In the genomic region with DNA sequence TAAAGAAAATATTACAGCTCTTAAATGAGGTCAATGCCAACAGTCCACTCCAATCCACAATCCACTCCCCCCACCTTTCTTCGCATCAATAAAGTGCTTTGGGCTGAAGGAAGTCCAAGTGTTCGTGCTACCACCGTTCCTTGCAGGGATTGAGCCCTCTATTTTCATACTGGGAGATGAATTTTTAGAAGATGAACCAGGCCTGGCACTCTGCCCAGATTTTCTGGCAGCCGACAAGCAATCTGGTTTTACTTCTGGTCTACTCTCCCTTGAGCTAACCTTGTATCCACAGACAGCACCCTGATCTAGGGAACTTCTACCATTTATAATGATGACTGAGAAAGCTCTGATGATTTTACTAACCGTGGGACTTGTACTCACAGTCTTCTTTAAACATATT, we compare ENCODE assay signal across 1 cellular context.
A peak's percentile ranks its signal among the peaks of the same experiment; 100 is the strongest.
TF ChIP-seq lines count a peak whose summit lies in the region.

No MANE protein-coding gene starts in this region.

TF ChIP-seq in SK-N-SH, 30 proteins besides CTCF, POLR2A, EP300 and RAD21 (continued from another document):
- TF ChIP-seq REST (IDR thresholded peaks at IDR 0.05; ENCODE audit: low read depth, low read length): no peak
- no peak for TF ChIP-seq NRF1 (IDR thresholded peaks at IDR 0.05; ENCODE audit: low read depth, low read length)
- no peak for TF ChIP-seq GATA2 (CRISPR knock-in tag; IDR thresholded peaks at IDR 0.05)
- TF ChIP-seq RCOR1 (IDR thresholded peaks at IDR 0.05; ENCODE audit: low read length): peak; percentile 24; the same call in 1 of the 2 replicates
- TF ChIP-seq TEAD4 (IDR thresholded peaks at IDR 0.05; ENCODE audit: borderline replicate concordance, insufficient read depth): no peak
- no peak for TF ChIP-seq EZH2phosphoT487 (IDR thresholded peaks at IDR 0.05; ENCODE audit: borderline replicate concordance, low read depth)
- no peak for TF ChIP-seq USF2 (IDR thresholded peaks at IDR 0.05; ENCODE audit: borderline replicate concordance, low read depth, low read length)
- TF ChIP-seq TCF12 (IDR thresholded peaks at IDR 0.05): peak; percentile 63
- TF ChIP-seq, protein P1, sequence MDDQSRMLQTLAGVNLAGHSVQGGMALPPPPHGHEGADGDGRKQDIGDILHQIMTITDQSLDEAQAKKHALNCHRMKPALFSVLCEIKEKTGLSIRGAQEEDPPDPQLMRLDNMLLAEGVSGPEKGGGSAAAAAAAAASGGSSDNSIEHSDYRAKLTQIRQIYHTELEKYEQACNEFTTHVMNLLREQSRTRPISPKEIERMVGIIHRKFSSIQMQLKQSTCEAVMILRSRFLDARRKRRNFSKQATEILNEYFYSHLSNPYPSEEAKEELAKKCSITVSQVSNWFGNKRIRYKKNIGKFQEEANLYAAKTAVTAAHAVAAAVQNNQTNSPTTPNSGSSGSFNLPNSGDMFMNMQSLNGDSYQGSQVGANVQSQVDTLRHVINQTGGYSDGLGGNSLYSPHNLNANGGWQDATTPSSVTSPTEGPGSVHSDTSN (IDR thresholded peaks at IDR 0.05): 0 out of 2 replicates have a peak, but pooled peaks have one; percentile 34
- no peak for TF ChIP-seq ELF1 (IDR thresholded peaks at IDR 0.05)
- TF ChIP-seq RXRA (IDR thresholded peaks at IDR 0.05; ENCODE audit: borderline replicate concordance, low read depth): no peak
- no peak for TF ChIP-seq ZBTB33 (IDR thresholded peaks at IDR 0.05; ENCODE audit: borderline replicate concordance, low read depth)
- no peak for TF ChIP-seq POLR2AphosphoS5 (IDR thresholded peaks at IDR 0.05; ENCODE audit: low read depth, low read length)
- no peak for TF ChIP-seq MAX (IDR thresholded peaks at IDR 0.05; ENCODE audit: low read depth)
- no peak for TF ChIP-seq MEF2A (IDR thresholded peaks at IDR 0.05; ENCODE audit: borderline replicate concordance, low read depth)
- TF ChIP-seq GABPA (IDR thresholded peaks at IDR 0.05; ENCODE audit: low read depth): no peak
